Comparison of ENCODE assay signal across 9 cellular contexts in genomic region chr15:45129651-45130129, GRCh38. TPM values are rescaled to one million over a fixed set of nuclear protein-coding genes. Genes with fewer than 3 reads are reported as not detected.
DNase-seq lines count a peak whose midpoint lies in the region; ATAC-seq, FAIRE-seq and TF ChIP-seq lines count a peak whose summit lies in the region.
"Had no signal": no experiment of that assay in that cellular context is flagged by ENCODE, and none has a peak within 500 bp of the region (broad histone marks: within the 10 kb centered on the region; RNA-seq: fewer than 3 reads in every experiment).

TSS of gene DUOX1 (plus strand) at chr15:45129994. CDS start at chr15:45131967, 1,973 bp downstream.
TSS of gene DUOXA1 (minus strand) at chr15:45129879. CDS start at chr15:45123014, 6,865 bp downstream.

- H3K9me3 ChIP-seq in H1 (ENCODE audit: insufficient read depth in 2 of 2, low read depth in 1 of 2, low read length in 1 of 2) (no peaks in the 10 kb centered on the region), muscle layer of colon (ENCODE audit: low read length) (no peaks in the 10 kb centered on the region), upper lobe of right lung (no peaks in the 10 kb centered on the region)

- H2BK20ac ChIP-seq in H1 (ENCODE audit: low read length) = no peak within 1 kb of the TSS

- H3K27ac ChIP-seq in H1 (ENCODE audit: low read depth, low read length) (no peak within 1 kb of the TSS), muscle layer of colon (ENCODE audit: low read depth, low read length) (no peak within 1 kb of the TSS), upper lobe of right lung (peak within 1 kb of the TSS; percentile 80)
- H3K27ac ChIP-seq: BLaER1 treated with 17β-estradiol and CSF1 and Interleukin-3, amounts not matched to agents 10 nM and 100 nM had no signal

- no peak within 1 kb of the TSS for H2AK5ac ChIP-seq in H1 (ENCODE audit: low read depth, low read length)

- H3K4me3 ChIP-seq in H1 (ENCODE audit: extremely low read depth in 1 of 4, insufficient read depth in 2 of 4, low read depth in 3 of 4, low read length in 4 of 4) = peak within 1 kb of the TSS; percentile 39 to 66 (median 44)
- H3K4me3 ChIP-seq in muscle layer of colon (ENCODE audit: low read depth in 1 of 2, low read length in 2 of 2) = peak within 1 kb of the TSS; percentile 4 to 35
- peak within 1 kb of the TSS; percentile 56 for H3K4me3 ChIP-seq in upper lobe of right lung
- H3K4me3 ChIP-seq: BLaER1 treated with 17β-estradiol and CSF1 and Interleukin-3, amounts not matched to agents 10 nM and 100 nM had no signal

- no peak within 1 kb of the TSS for H3K9ac ChIP-seq in H1 (replicated peaks in 1 of 4; ENCODE audit: extremely low read depth in 1 of 4, low read depth in 3 of 4, low read length in 3 of 4)
- H3K9ac ChIP-seq in muscle layer of colon (ENCODE audit: low read length) = no peak within 1 kb of the TSS
- H3K9ac ChIP-seq: BLaER1 treated with 17β-estradiol and CSF1 and Interleukin-3, amounts not matched to agents 10 nM and 100 nM had no signal

- H3K79me1 ChIP-seq in H1 (ENCODE audit: low read depth, low read length) = no peaks in the 10 kb centered on the region

- TF ChIP-seq RAD21 in H1 (IDR thresholded peaks at IDR 0.05 in 1 of 2, conservative IDR thresholded peaks at IDR 0.05 in 1 of 2; ENCODE audit: low read depth in 2 of 2, low read length in 2 of 2) = no peak

- no peak within 1 kb of the TSS for H3K4ac ChIP-seq in H1 (replicated peaks; ENCODE audit: insufficient read length, low read depth, low read length)

- H2BK120ac ChIP-seq in H1 (replicated peaks; ENCODE audit: low read depth, low read length) = no peak within 1 kb of the TSS

- no peak within 1 kb of the TSS for H4K5ac ChIP-seq in H1 (ENCODE audit: insufficient read length, low read depth, low read length)

- H2BK12ac ChIP-seq in H1 (ENCODE audit: low read depth, low read length) = peak within 1 kb of the TSS; percentile 50; the same call in 1 of the 2 replicates

- TF ChIP-seq EP300 in H1 (IDR thresholded peaks at IDR 0.05; ENCODE audit: borderline replicate concordance in 1 of 2, low read depth in 2 of 2, low read length in 2 of 2) = no peak

- DNase-seq in activated gamma-delta T cell treated with Interleukin-2 at 50 U/mL for 16 hours (peak; percentile 22), activated gamma-delta T cell (lab: John Stamatoyannopoulos, UW) (no peak), H1 (ENCODE audit: low read depth in 1 of 2, low spot score in 2 of 2) (peak in 1 of 2 experiments; percentile 79), upper lobe of right lung (peak; percentile 94), COLO668 (lab: John Stamatoyannopoulos, UW; ENCODE audit: unreplicated experiment) (no peak)

- H3K14ac ChIP-seq in H1 (ENCODE audit: insufficient read length) = no peak within 1 kb of the TSS

- H3K36me3 ChIP-seq in H1 (ENCODE audit: control insufficient read depth in 2 of 4, insufficient read depth in 4 of 4, low read length in 3 of 4) = no peaks in the 10 kb centered on the region
- H3K36me3 ChIP-seq in muscle layer of colon (ENCODE audit: insufficient read depth, low read length) = no peaks in the 10 kb centered on the region
- no peaks in the 10 kb centered on the region for H3K36me3 ChIP-seq in upper lobe of right lung
- H3K36me3 ChIP-seq: BLaER1 treated with 17β-estradiol and CSF1 and Interleukin-3, amounts not matched to agents 10 nM and 100 nM had no signal

- H2BK5ac ChIP-seq in H1 (ENCODE audit: low read depth, low read length) = no peak within 1 kb of the TSS

- POLR2A ChIA-PET in H1 (lab: Charles Lee; ENCODE audit: partially characterized antibody) = interaction anchor here (1.1 to 1.6 kb wide), 3 partner anchors 13 to 57 kb away, joined by 3 to 6 read pairs (median 4); no protein-coding TSS in a partner anchor

- peaks cover 5% of the 10 kb centered on the region; the same call in 1 of the 2 replicates for H3K23me2 ChIP-seq in H1 (ENCODE audit: low read depth, low read length)

- 7% methylated on average over 16 of the region's 46 CpGs; no CpG with 5 or more reads in 1 of the 2 experiments for WGBS in H1 (ENCODE audit: extremely low coverage in 1 of 2, insufficient coverage in 1 of 2, insufficient read length in 1 of 2, insufficient replicate concordance in 2 of 2, low coverage in 1 of 2, low lambda C conversion rate in 2 of 2, missing lambda C conversion rate in 1 of 2), 2 experiments

- no peak for FAIRE-seq in H1 (lab: Jason Lieb, UNC)

- peak within 1 kb of the TSS; percentile 63 to 92 for H3K4me2 ChIP-seq in H1 (ENCODE audit: insufficient read depth in 1 of 2, low read depth in 2 of 2, low read length in 2 of 2)
- H3K4me2 ChIP-seq: BLaER1 treated with 17β-estradiol and CSF1 and Interleukin-3, amounts not matched to agents 10 nM and 100 nM had no signal

- H4K91ac ChIP-seq in H1 (replicated peaks; ENCODE audit: insufficient read length, low read length) = no peak within 1 kb of the TSS

- H3K56ac ChIP-seq in H1 (replicated peaks; ENCODE audit: insufficient read length, low read depth, low read length) = no peak within 1 kb of the TSS

- CTCF ChIA-PET in H1 (lab: Charles Lee; ENCODE audit: partially characterized antibody) = interaction anchor here (1.0 to 7.9 kb wide), 6 partner anchors 9 to 72 kb away, joined by 3 to 45 read pairs (median 7); partner anchors contain the start of genes DUOX2 and DUOXA2

- no peak within 1 kb of the TSS for H2BK15ac ChIP-seq in H1 (ENCODE audit: low read length)

- TF ChIP-seq CTCF in H1 (IDR thresholded peaks at IDR 0.05; ENCODE audit: control extremely low read depth in 1 of 3, insufficient read depth in 1 of 3, low read depth in 1 of 3, low read length in 3 of 3) (no peak), upper lobe of right lung (IDR thresholded peaks at IDR 0.05) (no peak)

- H3K4me1 ChIP-seq in H1 (replicated peaks in 1 of 4; ENCODE audit: control insufficient read depth in 3 of 4, insufficient read depth in 4 of 4, low read length in 3 of 4) = peaks cover 0 to 6% (median 3%) of the 10 kb centered on the region in 4 experiments; a peak in 4 of 7 replicates
- no peaks in the 10 kb centered on the region for H3K4me1 ChIP-seq in muscle layer of colon (ENCODE audit: insufficient read depth, low read length)
- H3K4me1 ChIP-seq in upper lobe of right lung = peaks cover 2% of the 10 kb centered on the region

- peak within 1 kb of the TSS; percentile 14; the same call in 1 of the 2 replicates for H2AFZ ChIP-seq in H1 (ENCODE audit: low read length)

- H4K8ac ChIP-seq in H1 (ENCODE audit: extremely low read depth, insufficient read depth, low read length) = peak within 1 kb of the TSS; percentile 6

- peak; percentile 91 for ATAC-seq in upper lobe of right lung
- no peak for ATAC-seq in GM21381 (IDR thresholded peaks at IDR 0.05; ENCODE audit: unreplicated experiment)
- ATAC-seq in HG03135 (IDR thresholded peaks at IDR 0.05; ENCODE audit: unreplicated experiment) = no peak

- intact Hi-C loops in upper lobe of right lung (cut with DNase I) = no loop called here

- peaks cover 0 to 2% of the 10 kb centered on the region in 2 experiments for H4K20me1 ChIP-seq in H1 (replicated peaks in 1 of 2; ENCODE audit: control insufficient read depth in 1 of 2, insufficient read depth in 2 of 2, low read length in 2 of 2)
- H4K20me1 ChIP-seq: BLaER1 treated with 17β-estradiol and CSF1 and Interleukin-3, amounts not matched to agents 10 nM and 100 nM had no signal

- H3K79me2 ChIP-seq in H1 (ENCODE audit: control insufficient read depth in 1 of 2, insufficient read depth in 2 of 2, low read length in 2 of 2) = no peaks in the 10 kb centered on the region

- peaks cover 73 to 95% (median 84%) of the 10 kb centered on the region in 4 experiments for H3K27me3 ChIP-seq in H1 (replicated peaks in 1 of 4; ENCODE audit: control insufficient read depth in 3 of 4, extremely low read depth in 1 of 4, insufficient read depth in 3 of 4, low read length in 3 of 4)
- H3K27me3 ChIP-seq in muscle layer of colon (ENCODE audit: control insufficient read depth in 1 of 2, insufficient read depth in 2 of 2, low read length in 2 of 2) = peaks cover 36 to 55% of the 10 kb centered on the region in 2 donors
- H3K27me3 ChIP-seq in upper lobe of right lung = peaks cover 50% of the 10 kb centered on the region

- TF ChIP-seq POLR2A in H1 (IDR thresholded peaks at IDR 0.05; ENCODE audit: control extremely low read depth in 1 of 2, low read depth in 2 of 2, low read length in 2 of 2) = no peak

- peak within 1 kb of the TSS; percentile 60; the same call in 1 of the 2 replicates for H3K18ac ChIP-seq in H1 (ENCODE audit: extremely low read depth, low read length)

- H3K23ac ChIP-seq in H1 (ENCODE audit: insufficient read length) = no peak within 1 kb of the TSS

TF ChIP-seq in H1, 55 proteins besides CTCF, POLR2A, EP300 and RAD21 (continues in another document):
- TF ChIP-seq GABPA (IDR thresholded peaks at IDR 0.05; ENCODE audit: borderline replicate concordance, insufficient read depth, low read length) = no peak
- TF ChIP-seq MAFK (IDR thresholded peaks at IDR 0.05; ENCODE audit: low read depth, low read length) = no peak
- TF ChIP-seq EGR1 (IDR thresholded peaks at IDR 0.05; ENCODE audit: borderline replicate concordance, low read depth, low read length) = 0 out of 2 replicates have a peak, but pooled peaks have one; percentile 11
- TF ChIP-seq MAX (IDR thresholded peaks at IDR 0.05) = 0 out of 2 replicates have a peak, but pooled peaks have one; percentile 4

RNA-seq across cellular contexts. Expression of gene DUOX1, which starts in this region (rescaled TPM):
- total RNA-seq in H1 (2021; fragmentation: NEBNext Ultra II Directional; extraction: Animal tissue kit (Norgen Biotek cat#: 25700)) = 0.84 and 0.96 TPM in 2 replicates
- 1.4 and 2.0 TPM in 2 replicates for polyA plus RNA-seq in H1 (2011; rRNA removed)
- 0.90 TPM for polyA plus RNA-seq in H1 (2011; cell fraction: cytosol; rRNA removed)
- polyA plus RNA-seq in H1 (2011; cell fraction: nucleus; rRNA removed) = 6.1 TPM
- polyA plus RNA-seq in H1 (2012, experiment 1 of 2) = 0.99 to 2.2 TPM (median 1.7 TPM) in 4 replicates
- 0.47 TPM for polyA plus RNA-seq in H1 (2012, experiment 2 of 2)
- 0.57 TPM for polyA plus RNA-seq in H1 (2013, experiment 1 of 2)
- polyA plus RNA-seq in H1 (2013, experiment 2 of 2) = 0.50 TPM
- polyA minus RNA-seq in H1 (2011; rRNA and poly(A)+ RNA removed) = 0.88 and 2.2 TPM in 2 replicates
- polyA minus RNA-seq in H1 (2011; cell fraction: cytosol; rRNA and poly(A)+ RNA removed) = 1.2 TPM
- 2.3 TPM for polyA minus RNA-seq in H1 (2011; cell fraction: nucleus; rRNA and poly(A)+ RNA removed)
- total RNA-seq in upper lobe of right lung = 327 TPM

RNA-seq across cellular contexts. Expression of gene DUOXA1, which starts in this region (rescaled TPM):
- not detected in 2 replicates for total RNA-seq in H1 (2021; fragmentation: NEBNext Ultra II Directional; extraction: Animal tissue kit (Norgen Biotek cat#: 25700))
- polyA plus RNA-seq in H1 (2011; rRNA removed) = 0.18 and 0.24 TPM in 2 replicates
- polyA plus RNA-seq in H1 (2011; cell fraction: cytosol; rRNA removed) = 0.09 TPM
- 0.81 TPM for polyA plus RNA-seq in H1 (2011; cell fraction: nucleus; rRNA removed)
- polyA plus RNA-seq in H1 (2012, experiment 1 of 2) = 0.16 to 0.34 TPM in 2 of 4 replicates, not detected in the others
- not detected for polyA plus RNA-seq in H1 (2012, experiment 2 of 2)
- polyA plus RNA-seq in H1 (2013, experiment 1 of 2) = not detected
- 0.17 TPM for polyA plus RNA-seq in H1 (2013, experiment 2 of 2)
- polyA minus RNA-seq in H1 (2011; rRNA and poly(A)+ RNA removed) = 0.57 and 0.66 TPM in 2 replicates
- not detected for polyA minus RNA-seq in H1 (2011; cell fraction: cytosol; rRNA and poly(A)+ RNA removed)
- 0.30 TPM for polyA minus RNA-seq in H1 (2011; cell fraction: nucleus; rRNA and poly(A)+ RNA removed)
- total RNA-seq in upper lobe of right lung = 138 TPM

Comparison
In these comparisons a context has a peak if more than half of its experiments do, and no peak if none do; other contexts are left out.
1. RNA of gene DUOX1 (total RNA-seq): 327 TPM in upper lobe of right lung (single experiment); 0.84 to 0.96 TPM in H1; every median in the first group is over 100 times any median in the second.
2. RNA of gene DUOXA1 (total RNA-seq): 138 TPM in upper lobe of right lung (single experiment); not detected in H1; every median in the first group is over 100 times any median in the second.
3. DNase-seq: peak in activated gamma-delta T cell treated with Interleukin-2 at 50 U/mL for 16 hours (single experiment) and upper lobe of right lung (single experiment); none in activated gamma-delta T cell (single experiment) and COLO668 (single experiment).
4. Peak in every context shown above with its lines, with median percentiles within 50 percentile points of each other: H3K4me3 ChIP-seq.